ENCODE assay signal across 12 cellular contexts in the genomic region with DNA sequence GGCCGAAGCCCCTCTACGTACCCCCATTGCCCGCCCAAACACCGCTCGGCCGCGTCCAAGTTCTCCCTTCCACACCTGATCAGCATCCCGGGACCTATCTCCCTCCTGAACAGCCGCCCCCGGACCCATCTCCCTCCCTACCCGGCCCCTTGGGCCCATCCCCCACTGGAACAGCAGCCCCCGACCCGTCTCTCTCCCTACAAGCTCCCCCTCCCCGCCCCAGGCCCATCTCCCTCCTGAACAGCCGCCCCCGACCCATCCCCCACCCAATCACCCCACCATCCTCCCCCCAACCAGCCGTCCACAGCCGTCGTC. TPM values are rescaled to one million over a fixed set of nuclear protein-coding genes. Genes with fewer than 3 reads are reported as not detected.
A peak's percentile ranks its signal among the peaks of the same experiment; 100 is the strongest.
DNase-seq lines count a peak whose midpoint lies in the region; ATAC-seq, FAIRE-seq and TF ChIP-seq lines count a peak whose summit lies in the region.
"Had no signal": no experiment of that assay in that cellular context is flagged by ENCODE, and none has a peak within 500 bp of the region (broad histone marks: within the 10 kb centered on the region; RNA-seq: fewer than 3 reads in every experiment).

No MANE protein-coding gene starts in this region.

- peak overlapping the region; percentile 85 for H3K18ac ChIP-seq in H9 (ENCODE audit: insufficient read length, low read depth, low read length)

- H3K36me3 Mint-ChIP-seq in H9 (ENCODE audit: insufficient read depth in 1 of 3, low read depth in 3 of 3), result peaks cover 6 to 15% (median 10%) of the 10 kb centered on the region in 3 experiments; a peak in 6 of 7 replicates

- no peak for FAIRE-seq in bronchial epithelial cell (lab: Jason Lieb, UNC)
- FAIRE-seq: GM19239 had no signal

- H3T11ph ChIP-seq in H9 (ENCODE audit: low read length), result no peak overlapping the region

- H2BK120ac ChIP-seq in H9 (ENCODE audit: low read depth, low read length, poor library complexity, severe bottlenecking), result no peak overlapping the region

- H3K4me3 ChIP-seq in bronchial epithelial cell (ENCODE audit: low read depth, low read length) (peak overlapping the region; percentile 18), stomach (peak overlapping the region; percentile 24 to 44 (median 38))

- no peak overlapping the region for H2BK20ac ChIP-seq in H9 (ENCODE audit: low read depth, low read length, poor library complexity, severe bottlenecking)

- TF ChIP-seq EP300 in stomach (IDR thresholded peaks at IDR 0.05), result no peak

- TF ChIP-seq POLR2A in stomach (IDR thresholded peaks at IDR 0.05), result no peak

- TF ChIP-seq CTCF in H9 (conservative IDR thresholded peaks at IDR 0.05), result no peak
- no peak for TF ChIP-seq CTCF in bronchial epithelial cell (IDR thresholded peaks at IDR 0.05; ENCODE audit: insufficient read depth, low read length, severe bottlenecking)
- no peak for TF ChIP-seq CTCF in stomach (IDR thresholded peaks at IDR 0.05)

- peaks cover 34 to 67% of the 10 kb centered on the region in 2 experiments for H3K9me3 Mint-ChIP-seq in H9

- H3K36me3 ChIP-seq in bronchial epithelial cell (ENCODE audit: control insufficient read depth, insufficient read depth, low read length), result no peaks in the 10 kb centered on the region
- no peaks in the 10 kb centered on the region for H3K36me3 ChIP-seq in stomach

- intact Hi-C loops in stomach (cut with DNase I; ENCODE audit: low total_unique reads), result no loop called here

- no peak overlapping the region for H2AFZ ChIP-seq in H9 (ENCODE audit: low read length)

- H2BK12ac ChIP-seq in H9 (ENCODE audit: insufficient read length, low read depth, low read length), result no peak overlapping the region

- DNase-seq in H9, result no peak
- DNase-seq in bronchial epithelial cell (ENCODE audit: low read depth), result no peak
- no peak for DNase-seq in stomach
- DNase-seq in NCI-H1092 (lab: John Stamatoyannopoulos, UW), result no peak
- DNase-seq in stimulated activated naive CD8-positive, alpha-beta T cell treated with anti-CD3 and anti-CD28 coated beads, Interleukin-15, Interleukin-2, amounts not matched to agents 100 U/mL and 50 U/mL, for 24 hours, result no peak
- no peak for DNase-seq in NCI-H2196 treated with DMSO at 0.1 percent for 48 hours (lab: John Stamatoyannopoulos, UW; ENCODE audit: unreplicated experiment)
- DNase-seq: HCEC 1CT, NCI-H2081 treated with DMSO at 0.1 percent for 48 hours, T-helper 2 cell had no signal

- peak overlapping the region; percentile 69 to 78 for H3K4me3 Mint-ChIP-seq in H9

- H3K23me2 ChIP-seq in H9 (ENCODE audit: insufficient read length, low read depth, low read length, poor library complexity, severe bottlenecking), result no peaks in the 10 kb centered on the region

- H3K79me2 ChIP-seq in H9 (ENCODE audit: insufficient read depth, low read length), result no peaks in the 10 kb centered on the region

- no peak overlapping the region for H3K56ac ChIP-seq in H9 (ENCODE audit: insufficient read length, low read depth, low read length)

- H4K8ac ChIP-seq in H9 (replicated peaks; ENCODE audit: insufficient read length, low read depth, low read length), result no peak overlapping the region

- H2BK15ac ChIP-seq in H9 (ENCODE audit: low read depth, low read length), result no peak overlapping the region

- H3K27me3 Mint-ChIP-seq in H9 (ENCODE audit: low read depth), result peaks cover 24% of the 10 kb centered on the region

- H4K91ac ChIP-seq in H9 (ENCODE audit: insufficient read length, low read depth, low read length), result no peak overlapping the region

- no peak overlapping the region for H3K23ac ChIP-seq in H9 (ENCODE audit: insufficient read length, low read depth, low read length)

- no peak overlapping the region for H3K27ac ChIP-seq in H9 (ENCODE audit: insufficient read length, low read depth, low read length)
- peak overlapping the region; percentile 35 for H3K27ac ChIP-seq in layer of hippocampus (ENCODE audit: low read depth, low read length)
- H3K27ac ChIP-seq in stomach, result peak overlapping the region in 2 of 5 donors; percentile 54 to 72

- no peak for ATAC-seq in stimulated activated naive CD8-positive, alpha-beta T cell treated with anti-CD3 and anti-CD28 coated beads, Interleukin-15, Interleukin-2, amounts not matched to agents 100 U/mL and 50 U/mL, for 24 hours

- H3K9me3 ChIP-seq in H9 (ENCODE audit: control insufficient read depth, low read depth, low read length) (no peaks in the 10 kb centered on the region), stomach (peaks cover 10 to 95% (median 89%) of the 10 kb centered on the region in 4 donors)

- no peak overlapping the region for H4K5ac ChIP-seq in H9 (ENCODE audit: insufficient read length, low read depth, low read length)

- H3K14ac ChIP-seq in H9 (ENCODE audit: insufficient read depth, low read length), result no peak overlapping the region

- peaks cover 8 to 18% of the 10 kb centered on the region in 2 experiments for H3K4me1 Mint-ChIP-seq in H9
- H3K4me1 Mint-ChIP-seq: activated naive CD8-positive, alpha-beta T cell treated with anti-CD3 and anti-CD28 coated beads for 36 hours had no signal

- H3K4me2 ChIP-seq in H9 (ENCODE audit: insufficient read depth, insufficient read length, low read length), result peak overlapping the region; percentile 9

- no peak overlapping the region for H2AK5ac ChIP-seq in H9 (ENCODE audit: insufficient read length, low read length)

- H3K9ac ChIP-seq in H9 (ENCODE audit: extremely low read depth, insufficient read length, low read length), result peak overlapping the region; percentile 9

- H3K4ac ChIP-seq in H9 (ENCODE audit: low read depth, low read length), result no peak overlapping the region

- no peak overlapping the region for H2BK5ac ChIP-seq in H9 (ENCODE audit: insufficient read length, low read length)

- H3K27me3 ChIP-seq in H9 (ENCODE audit: insufficient read depth, low read length) (no peaks in the 10 kb centered on the region), bronchial epithelial cell (ENCODE audit: control insufficient read depth, insufficient read depth, low read length) (no peaks in the 10 kb centered on the region), layer of hippocampus (ENCODE audit: control insufficient read depth, insufficient read depth, low read length) (no peaks in the 10 kb centered on the region), stomach (peaks cover 15 to 66% (median 16%) of the 10 kb centered on the region in 3 donors)

- H3K4me1 ChIP-seq in H9 (ENCODE audit: insufficient read depth, low read length) (no peaks in the 10 kb centered on the region), stomach (peaks cover 0 to 5% (median 0%) of the 10 kb centered on the region in 4 donors)

- H3K79me1 ChIP-seq in H9 (ENCODE audit: insufficient read depth, low read depth, low read length, poor library complexity, severe bottlenecking), result no peaks in the 10 kb centered on the region

- H3K27ac Mint-ChIP-seq in H9, result no peak overlapping the region
- H3K27ac Mint-ChIP-seq: activated naive CD8-positive, alpha-beta T cell treated with anti-CD3 and anti-CD28 coated beads for 36 hours had no signal

- no peaks in the 10 kb centered on the region for H4K20me1 ChIP-seq in H9 (ENCODE audit: control insufficient read depth, insufficient read depth, insufficient read length)

- WGBS in H9 (ENCODE audit: extremely low coverage, insufficient read length, low lambda C conversion rate), result no CpG with 5 or more reads among the region's 19 CpGs
- WGBS in stomach, 5 donors, result 6 to 14% (median 7%) methylated on average over 14 to 19 of the region's 19 CpGs

RNA-seq across cellular contexts. Expression of gene ZSCAN1, which starts 0.6 kb away (rescaled TPM):
- 0.77 and 1.2 TPM in 2 replicates for total RNA-seq in H9 (2021)
- total RNA-seq in bronchial epithelial cell, result under 0.01 TPM in 1 of 2 replicates, not detected in the other
- total RNA-seq in stomach, result under 1 TPM in 1 of 5 donors, not detected in 4; 0.92 TPM
- under 1 TPM in 2 of 3 donors, not detected in 1; 0.20 to 0.44 TPM for polyA plus RNA-seq in stomach
- total RNA-seq: activated naive CD8-positive, alpha-beta T cell treated with anti-CD3 and anti-CD28 coated beads for 36 hours had no signal

RNA-seq across cellular contexts. Expression of gene ZNF135, which starts 24.6 kb away (rescaled TPM):
- total RNA-seq in H9 (2021) (4.7 and 5.4 TPM in 2 replicates), bronchial epithelial cell (1.6 and 3.7 TPM in 2 replicates), stomach (10 to 100 TPM in 1 of 5 donors, 1 to 10 TPM in 3, not detected in 1; 3.5 to 16.3 (median 7.6) TPM)
- polyA plus RNA-seq in stomach, result 1 to 10 TPM; 1.6 to 4.9 (median 2.7) TPM

RNA-seq across cellular contexts. Expression of gene ZNF606, which starts 31.8 kb away (rescaled TPM):
- 13.4 and 14.1 TPM in 2 replicates for total RNA-seq in H9 (2021)
- 9.2 and 12.8 TPM in 2 replicates for total RNA-seq in bronchial epithelial cell
- 10 to 100 TPM in 3 of 5 donors, 1 to 10 TPM in 2; 5.8 to 35.2 (median 18.0) TPM for total RNA-seq in stomach
- polyA plus RNA-seq in stomach, result 1 to 10 TPM; 1.2 to 6.3 (median 5.2) TPM
